ENCODE assay signal across 22 cellular contexts in genomic region chr3:77204788-77205187, GRCh38.
DNase-seq lines count a peak whose midpoint lies in the region; ATAC-seq and TF ChIP-seq lines count a peak whose summit lies in the region.
"Had no signal": no experiment of that assay in that cellular context is flagged by ENCODE, and none has a peak within 500 bp of the region (broad histone marks: within the 10 kb centered on the region; RNA-seq: fewer than 3 reads in every experiment).

No MANE protein-coding gene starts in this region.

- H3K79me2 ChIP-seq in OCI-LY7 (ENCODE audit: insufficient read depth, low read depth, low read length), result no peaks in the 10 kb centered on the region
- H3K79me2 ChIP-seq in mammary epithelial cell (ENCODE audit: insufficient read depth, low read length), result no peaks in the 10 kb centered on the region

- H3K9ac ChIP-seq in mammary epithelial cell (ENCODE audit: insufficient read depth, low read length), result no peak overlapping the region
- H3K9ac ChIP-seq: BLaER1 had no signal

- BruUV-seq in OCI-LY7 (replicated peaks; lab: Mats Ljungman, UMichigan) (no TSS peak), mammary epithelial cell (replicated peaks; lab: Mats Ljungman, UMichigan) (no TSS peak)

- H3K4me2 ChIP-seq in OCI-LY7 (ENCODE audit: low read length) (peak overlapping the region; percentile 2; the same call in 1 of the 2 replicates), mammary epithelial cell (ENCODE audit: insufficient read depth, low read depth, low read length) (no peak overlapping the region)
- H3K4me2 ChIP-seq: BLaER1 had no signal

- H4K20me1 ChIP-seq in OCI-LY7 (ENCODE audit: insufficient read depth, low read length) (no peaks in the 10 kb centered on the region), mammary epithelial cell (ENCODE audit: insufficient read depth, low read length) (no peaks in the 10 kb centered on the region)
- H4K20me1 ChIP-seq: BLaER1 had no signal

- TF ChIP-seq CTCF in OCI-LY7 (conservative IDR thresholded peaks at IDR 0.05; ENCODE audit: low read length) (no peak), mammary epithelial cell (conservative IDR thresholded peaks at IDR 0.05 in 1 of 2, IDR thresholded peaks at IDR 0.05 in 1 of 2; ENCODE audit: extremely low read depth in 1 of 2, insufficient read depth in 1 of 2, low read depth in 1 of 2, low read length in 2 of 2) (no peak)

- in situ Hi-C loops in mammary epithelial cell (cut with MboI; ENCODE audit: low sequenced_read_pairs in 2 of 2), result no loop called here

- H3K4me1 ChIP-seq in OCI-LY7 (ENCODE audit: insufficient read depth, low read length, poor library complexity, severe bottlenecking), result no peaks in the 10 kb centered on the region
- no peaks in the 10 kb centered on the region for H3K4me1 ChIP-seq in mammary epithelial cell (ENCODE audit: insufficient read depth, low read length)
- H3K4me1 ChIP-seq: BLaER1, Peyer's patch had no signal

- no peaks in the 10 kb centered on the region for H3K9me2 ChIP-seq in OCI-LY7 (ENCODE audit: insufficient read depth, low read length)

- CTCF ChIA-PET in OCI-LY7 (lab: Charles Lee; ENCODE audit: unreplicated experiment), result no interaction called here
- CTCF ChIA-PET in mammary epithelial cell (lab: Charles Lee; ENCODE audit: low non-redundant PET), result no interaction called here

- DNase-seq in NCI-H748 (lab: John Stamatoyannopoulos, UW; ENCODE audit: unreplicated experiment), result peak; percentile 61
- DNase-seq in NCI-H748 treated with DMSO at 0.1 percent for 48 hours (lab: John Stamatoyannopoulos, UW), result no peak
- DNase-seq in OCI-LY7 (ENCODE audit: low spot score), result no peak
- DNase-seq in cerebellum (ENCODE audit: low spot score), result peak; percentile 6
- no peak for DNase-seq in cerebellar nuclear complex (lab: John Stamatoyannopoulos, UW)
- no peak for DNase-seq in mammary epithelial cell
- DNase-seq: CD4-positive, alpha-beta T cell; H9; MV-4-11; NCI-H1105; NCI-H1436 treated with DMSO at 0.1 percent for 48 hours; NCI-H2029; NCI-H446; NCI-H524 treated with DMSO at 0.1 percent for 48 hours; OCI-M1; Peyer's patch; SHP77 treated with DMSO at 0.1 percent for 48 hours had no signal

- H3K36me3 ChIP-seq in OCI-LY7 (ENCODE audit: insufficient read depth, low read length) (no peaks in the 10 kb centered on the region), mammary epithelial cell (ENCODE audit: insufficient read depth, low read length) (no peaks in the 10 kb centered on the region)
- H3K36me3 ChIP-seq: BLaER1, Peyer's patch had no signal

- H3K27me3 ChIP-seq in mammary epithelial cell (ENCODE audit: insufficient read depth, low read length), result no peaks in the 10 kb centered on the region
- H3K27me3 ChIP-seq: BLaER1, Peyer's patch had no signal

- no peak for ATAC-seq in GM18867 (IDR thresholded peaks at IDR 0.05; ENCODE audit: unreplicated experiment)
- no peak for ATAC-seq in GM19463 (IDR thresholded peaks at IDR 0.05; ENCODE audit: unreplicated experiment)
- ATAC-seq: HepG2 had no signal

- intact Hi-C loops in OCI-LY7 (cut with micrococcal nuclease; ENCODE audit: unreplicated experiment), result no loop called here
- intact Hi-C loops in mammary epithelial cell (cut with micrococcal nuclease), result no loop called here

- H3K4me3 ChIP-seq in OCI-LY7 (ENCODE audit: low read depth, low read length, poor library complexity, severe bottlenecking), result no peak overlapping the region
- no peak overlapping the region for H3K4me3 ChIP-seq in mammary epithelial cell (replicated peaks in 1 of 3; ENCODE audit: insufficient read depth in 1 of 3, low read depth in 2 of 3, low read length in 3 of 3)
- H3K4me3 ChIP-seq: BLaER1, Peyer's patch, SK-N-MC had no signal

- dilution Hi-C loops in mammary epithelial cell (cut with HindIII; ENCODE audit: low sequenced_read_pairs), result no loop called here

- H2AFZ ChIP-seq in OCI-LY7 (ENCODE audit: low read length) (no peak overlapping the region), mammary epithelial cell (ENCODE audit: low read depth, low read length) (no peak overlapping the region)

- POLR2A ChIA-PET in OCI-LY7 (lab: Charles Lee), result no interaction called here

- H3K9me3 ChIP-seq in OCI-LY7 (ENCODE audit: low read length) (no peaks in the 10 kb centered on the region), mammary epithelial cell (replicated peaks; ENCODE audit: insufficient read depth, low read length) (no peaks in the 10 kb centered on the region)
- H3K9me3 ChIP-seq: BLaER1, Peyer's patch had no signal

- WGBS in mammary epithelial cell (ENCODE audit: low coverage, missing lambda C conversion rate), result 91% methylated on average over 6 of the region's 11 CpGs

- H3K27ac ChIP-seq in OCI-LY7 (ENCODE audit: low read depth, low read length, poor library complexity, severe bottlenecking), result no peak overlapping the region
- H3K27ac ChIP-seq in mammary epithelial cell (ENCODE audit: insufficient read depth, low read depth, low read length), result no peak overlapping the region
- H3K27ac ChIP-seq: BLaER1, Peyer's patch, SK-N-MC had no signal

Comparison
In these comparisons a context has a peak if more than half of its experiments do, and no peak if none do; other contexts are left out.
1. DNase-seq: peak in NCI-H748 (single experiment) and cerebellum (single experiment); none in NCI-H748 treated with DMSO at 0.1 percent for 48 hours (single experiment), OCI-LY7 (single experiment), cerebellar nuclear complex (0 of 2) and mammary epithelial cell (single experiment).